Comparison of ENCODE assay signal across 24 cellular contexts in genomic region chr3:171193693-171194092, GRCh38.
"Had no signal": no experiment of that assay in that cellular context is flagged by ENCODE, and none has a peak within 500 bp of the region (broad histone marks: within the 10 kb centered on the region; RNA-seq: fewer than 3 reads in every experiment).

No MANE protein-coding gene starts in this region.

- H3K4me3 Mint-ChIP-seq: activated CD4-positive, alpha-beta T cell treated with anti-CD3 and anti-CD28 coated beads, Interleukin-2, amount 10 ng/mL, durations not matched to agents 24 days and 14 days; activated CD8-positive, alpha-beta T cell treated with anti-CD3 and anti-CD28 coated beads for 36 hours; activated T-cell treated with anti-CD3 and anti-CD28 coated beads, Interleukin-2, amount 50 U/mL, for 24 hours; brain; central memory CD8-positive, alpha-beta T cell; mesothelial cell of epicardium; natural killer cell treated with Interleukin-12 subunit alpha and Interleukin-12 subunit beta and Interleukin-15 and Interleukin-18, amount 100 ng/mL, for 72 hours; stimulated activated memory B cell treated with anti-CD40 and anti-IgM and Interleukin-4, amounts not matched to agents 10 μg/mL and 1 μg/mL and 100 μg/mL, for 72 hours; type B pancreatic cell had no signal

- H3K36me3 ChIP-seq: colonic mucosa, esophagus muscularis mucosa had no signal

- H3K79me2 ChIP-seq: parathyroid adenoma had no signal

- H3K9me3 ChIP-seq: colonic mucosa, esophagus muscularis mucosa, testis had no signal

- DNase-seq: activated CD4-positive, alpha-beta T cell treated with anti-CD3 and anti-CD28 coated beads, Interleukin-2, amount 10 ng/mL, durations not matched to agents 24 days and 14 days; activated CD4-positive, CD25-positive, alpha-beta regulatory T cell; activated CD8-positive, alpha-beta T cell treated with anti-CD3 and anti-CD28 coated beads for 36 hours; activated naive CD4-positive, alpha-beta T cell treated with Interleukin-2 at 50 U/mL for 16 hours; activated T-cell treated with anti-CD3 and anti-CD28 coated beads, Interleukin-2, amount 50 U/mL, for 24 hours; colonic mucosa; hippocampal formation; islet precursor cell; retina; stimulated activated CD4-positive, alpha-beta T cell treated with anti-CD3 and anti-CD28 coated beads, Interleukin-4, amount 100 ng/mL, for 1 hour; T-helper 1 cell; T1000; testis had no signal

- H3K4me3 ChIP-seq: colonic mucosa, esophagus muscularis mucosa, lung, testis had no signal

- H3K27ac Mint-ChIP-seq: activated CD4-positive, alpha-beta T cell treated with anti-CD3 and anti-CD28 coated beads, Interleukin-2, amount 10 ng/mL, durations not matched to agents 24 days and 14 days; activated CD8-positive, alpha-beta T cell treated with anti-CD3 and anti-CD28 coated beads for 36 hours; activated T-cell treated with anti-CD3 and anti-CD28 coated beads, Interleukin-2, amount 50 U/mL, for 24 hours; activated T-helper 2 cell treated with anti-CD3 and anti-CD28 coated beads, Interferon-gamma antibody, Interleukin-2, Interleukin-4, amounts not matched to agents 10 μg/mL and 5 μg/mL and 100 μg/mL, durations not matched to agents 14 hours and 24 hours and 36 hours; mesothelial cell of epicardium; stimulated activated memory B cell treated with anti-CD40 and anti-IgM and Interleukin-4, amounts not matched to agents 10 μg/mL and 1 μg/mL and 100 μg/mL, for 72 hours; type B pancreatic cell had no signal

- H2AFZ ChIP-seq: parathyroid adenoma had no signal

- H3K27me3 ChIP-seq: colonic mucosa, esophagus muscularis mucosa, testis had no signal

- H3K9me3 Mint-ChIP-seq: activated CD8-positive, alpha-beta T cell treated with anti-CD3 and anti-CD28 coated beads for 36 hours; stimulated activated memory B cell treated with anti-CD40 and anti-IgM and Interleukin-4, amounts not matched to agents 10 μg/mL and 1 μg/mL and 100 μg/mL, for 72 hours; type B pancreatic cell had no signal

- H3K27me3 Mint-ChIP-seq: activated CD4-positive, alpha-beta T cell treated with anti-CD3 and anti-CD28 coated beads, Interleukin-2, amount 10 ng/mL, durations not matched to agents 24 days and 14 days; activated CD8-positive, alpha-beta T cell treated with anti-CD3 and anti-CD28 coated beads for 36 hours; activated T-cell treated with anti-CD3 and anti-CD28 coated beads, Interleukin-2, amount 50 U/mL, for 24 hours; central memory CD8-positive, alpha-beta T cell; natural killer cell treated with Interleukin-12 subunit alpha and Interleukin-12 subunit beta and Interleukin-15 and Interleukin-18, amount 100 ng/mL, for 72 hours; stimulated activated memory B cell treated with anti-CD40 and anti-IgM and Interleukin-4, amounts not matched to agents 10 μg/mL and 1 μg/mL and 100 μg/mL, for 72 hours; type B pancreatic cell had no signal

- H3K4me1 ChIP-seq: colonic mucosa, parathyroid adenoma, testis had no signal

- H3K27ac ChIP-seq: colonic mucosa, esophagus muscularis mucosa, parathyroid adenoma, testis had no signal

- H3K4me1 Mint-ChIP-seq: stimulated activated memory B cell treated with anti-CD40 and anti-IgM and Interleukin-4, amounts not matched to agents 10 μg/mL and 1 μg/mL and 100 μg/mL, for 72 hours had no signal

- H3K36me3 Mint-ChIP-seq: mesothelial cell of epicardium; stimulated activated memory B cell treated with anti-CD40 and anti-IgM and Interleukin-4, amounts not matched to agents 10 μg/mL and 1 μg/mL and 100 μg/mL, for 72 hours; type B pancreatic cell had no signal

- H3K9ac ChIP-seq: parathyroid adenoma had no signal

- ATAC-seq: activated CD8-positive, alpha-beta T cell treated with anti-CD3 and anti-CD28 coated beads for 36 hours; left lobe of liver; natural killer cell treated with Interleukin-12 subunit alpha and Interleukin-12 subunit beta and Interleukin-15 and Interleukin-18, amount 100 ng/mL, for 72 hours; stimulated activated memory B cell treated with anti-CD40 and anti-IgM and Interleukin-4, amounts not matched to agents 10 μg/mL and 1 μg/mL and 100 μg/mL, for 72 hours had no signal
